9 cellular contexts compared by ENCODE assay signal in the genomic region with DNA sequence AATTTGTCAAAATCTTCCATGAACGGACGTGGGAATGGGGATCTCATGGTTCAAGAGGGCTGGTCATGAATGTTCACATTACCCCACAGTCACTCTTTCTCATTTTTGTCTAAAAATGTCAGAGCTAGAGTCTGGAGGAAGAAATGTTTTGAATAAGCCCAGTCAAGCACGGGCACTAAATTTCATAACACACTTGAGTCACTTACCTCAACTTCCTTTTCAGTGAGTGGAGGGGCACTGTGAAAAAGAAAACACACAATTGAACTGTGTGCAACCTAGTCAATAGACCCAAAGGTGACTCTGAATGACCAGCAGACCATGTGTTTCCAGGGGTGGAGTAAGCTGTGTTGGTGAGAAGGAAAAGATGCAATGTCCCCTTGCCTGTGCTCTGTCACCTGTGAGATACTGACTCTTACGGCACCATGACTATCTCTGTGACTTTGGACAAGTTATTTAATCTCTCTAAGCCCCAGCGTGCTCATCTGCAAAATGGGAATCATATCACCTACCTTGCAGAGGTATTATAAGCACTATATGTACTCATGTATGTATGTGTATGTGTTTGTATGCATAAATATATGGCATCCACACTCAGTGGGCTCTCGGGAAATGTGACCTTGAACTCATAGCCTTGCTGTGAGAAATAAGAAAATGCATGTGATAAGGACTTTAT. TPM values are rescaled to one million over a fixed set of nuclear protein-coding genes. Genes with fewer than 3 reads are reported as not detected.
DNase-seq lines count a peak whose midpoint lies in the region; ATAC-seq and TF ChIP-seq lines count a peak whose summit lies in the region.
"Had no signal": no experiment of that assay in that cellular context is flagged by ENCODE, and none has a peak within 500 bp of the region (broad histone marks: within the 10 kb centered on the region; RNA-seq: fewer than 3 reads in every experiment).

No MANE protein-coding gene starts in this region.

- no peaks in the 10 kb centered on the region for H3K27me3 ChIP-seq in IMR-90 (ENCODE audit: control insufficient read depth, insufficient read depth, low read length)
- H3K27me3 ChIP-seq in duodenal mucosa (ENCODE audit: control insufficient read depth in 1 of 2, insufficient read depth in 2 of 2, low read length in 2 of 2), result no peaks in the 10 kb centered on the region
- H3K27me3 ChIP-seq in parathyroid adenoma (ENCODE audit: control insufficient read depth, insufficient read depth, low read length), result no peaks in the 10 kb centered on the region

- H2AK9ac ChIP-seq in IMR-90 (replicated peaks; ENCODE audit: low read depth, low read length, poor library complexity), result no peak overlapping the region

- H3K79me2 ChIP-seq in parathyroid adenoma, result no peaks in the 10 kb centered on the region

- H3K9ac ChIP-seq in IMR-90 (ENCODE audit: low read depth, low read length) (peak overlapping the region; percentile 73), duodenal mucosa (ENCODE audit: low read depth in 1 of 2, low read length in 2 of 2) (peak overlapping the region in 1 of 2 donors; percentile 14), parathyroid adenoma (no peak overlapping the region)

- H3K23ac ChIP-seq in IMR-90 (ENCODE audit: low read depth, low read length), result peak overlapping the region; percentile 46; the same call in 1 of the 2 replicates

- peak overlapping the region; percentile 30 to 93 for H4K8ac ChIP-seq in IMR-90 (ENCODE audit: low read depth in 2 of 2, low read length in 2 of 2)

- H3K9me1 ChIP-seq in IMR-90 (ENCODE audit: insufficient read depth, low read length), result peaks cover 24% of the 10 kb centered on the region

- H4K91ac ChIP-seq in IMR-90 (ENCODE audit: insufficient read depth, low read depth, low read length), result peak overlapping the region; percentile 81

- no peaks in the 10 kb centered on the region for H4K20me1 ChIP-seq in IMR-90 (ENCODE audit: insufficient read depth, low read length)

- no TSS peak for BruUV-seq in IMR-90 (replicated peaks; lab: Mats Ljungman, UMichigan)

- H3K36me3 ChIP-seq in IMR-90 (ENCODE audit: control insufficient read depth, insufficient read depth, low read length) (peaks cover 35% of the 10 kb centered on the region), duodenal mucosa (ENCODE audit: control insufficient read depth in 1 of 2, insufficient read depth in 2 of 2, low read length in 2 of 2) (no peaks in the 10 kb centered on the region), parathyroid adenoma (ENCODE audit: control insufficient read depth, insufficient read depth, low read length) (no peaks in the 10 kb centered on the region)

- H3K4ac ChIP-seq in IMR-90 (ENCODE audit: low read depth, low read length), result peak overlapping the region; percentile 87

- CTCF ChIA-PET in IMR-90 (lab: Yijun Ruan, JAX), result interaction anchor here (0.6 to 0.9 kb wide), 2 partner anchors 120 to 124 kb away, joined by 3 read pairs; no protein-coding TSS in a partner anchor

- H3K14ac ChIP-seq in IMR-90 (replicated peaks; ENCODE audit: low read depth, low read length), result peak overlapping the region; percentile 72

- H3K4me2 ChIP-seq in IMR-90 (ENCODE audit: low read depth, low read length) (peak overlapping the region; percentile 59), parathyroid adenoma (ENCODE audit: low read length) (peak overlapping the region; percentile 22)

- peak overlapping the region; percentile 86 for H4K5ac ChIP-seq in IMR-90 (ENCODE audit: low read depth, low read length)

- peak overlapping the region; percentile 51; the same call in 1 of the 2 replicates for H2BK20ac ChIP-seq in IMR-90 (ENCODE audit: low read depth, low read length)

- H3K27ac ChIP-seq in IMR-90 (ENCODE audit: insufficient read depth, low read length), result peak overlapping the region; percentile 93
- peak overlapping the region; percentile 26 for H3K27ac ChIP-seq in duodenal mucosa (ENCODE audit: low read depth, low read length)
- peak overlapping the region; percentile 47 for H3K27ac ChIP-seq in parathyroid adenoma

- ATAC-seq in GM19035 (IDR thresholded peaks at IDR 0.05; ENCODE audit: unreplicated experiment) (peak; percentile 76), IMR-90 (ENCODE audit: low read depth) (peak; percentile 59), GM21825 (IDR thresholded peaks at IDR 0.05; ENCODE audit: unreplicated experiment) (no peak)

- in situ Hi-C loops in IMR-90 (cut with MboI; ENCODE audit: low sequenced_read_pairs), result no loop called here

- H2AFZ ChIP-seq in IMR-90 (replicated peaks; ENCODE audit: low read length, poor library complexity), result no peak overlapping the region
- H2AFZ ChIP-seq in parathyroid adenoma, result peak overlapping the region; percentile 66

- TF ChIP-seq CTCF in IMR-90 (conservative IDR thresholded peaks at IDR 0.05; ENCODE audit: low read depth, low read length) (no peak), parathyroid adenoma (IDR thresholded peaks at IDR 0.05) (no peak)

- H3K18ac ChIP-seq in IMR-90 (ENCODE audit: low read depth, low read length), result peak overlapping the region; percentile 86

- intact Hi-C loops in IMR-90 (cut with micrococcal nuclease), result loop anchor here (2.0 kb wide), 3 partner anchors 66 to 200 kb away; a partner anchor contains a TSS

- peaks cover 0 to 23% of the 10 kb centered on the region in 2 experiments; a peak in 2 of 4 replicates for H3K79me1 ChIP-seq in IMR-90 (ENCODE audit: low read depth in 1 of 2, low read length in 2 of 2)

- DNase-seq in IMR-90 (peak; percentile 86), C1 segment of cervical spinal cord (lab: John Stamatoyannopoulos, UW) (no peak), NCI-H146 (lab: John Stamatoyannopoulos, UW) (no peak), NCI-H82 treated with DMSO at 0.1 percent for 48 hours (lab: John Stamatoyannopoulos, UW; ENCODE audit: unreplicated experiment) (no peak)

- no CpG with 5 or more reads among the region's 6 CpGs for WGBS in IMR-90 (ENCODE audit: extremely low coverage in 2 of 2, insufficient read length in 1 of 2), 2 experiments

- H3K9me3 ChIP-seq in IMR-90 (ENCODE audit: control insufficient read depth, insufficient read depth, low read length) (no peaks in the 10 kb centered on the region), duodenal mucosa (ENCODE audit: control insufficient read depth in 1 of 2, low read length in 2 of 2) (no peaks in the 10 kb centered on the region), parathyroid adenoma (ENCODE audit: control insufficient read depth, low read length) (no peaks in the 10 kb centered on the region)

- peaks cover 29% of the 10 kb centered on the region for H3K4me1 ChIP-seq in IMR-90 (ENCODE audit: control insufficient read depth, insufficient read depth, low read length)
- H3K4me1 ChIP-seq in duodenal mucosa (ENCODE audit: control insufficient read depth in 1 of 2, insufficient read depth in 2 of 2, low read length in 2 of 2), result peaks cover 7 to 9% of the 10 kb centered on the region in 2 donors
- H3K4me1 ChIP-seq in parathyroid adenoma, result peaks cover 3% of the 10 kb centered on the region

- dilution Hi-C loops in IMR-90 (cut with HindIII; ENCODE audit: low sequenced_read_pairs, unreplicated experiment), result no loop called here

- no peak for TF ChIP-seq POLR2A in IMR-90 (IDR thresholded peaks at IDR 0.05; ENCODE audit: low read depth, low read length)

- peak overlapping the region; percentile 81; the same call in 2 of the 3 replicates for H2BK15ac ChIP-seq in IMR-90 (ENCODE audit: low read depth, low read length)

- H2BK5ac ChIP-seq in IMR-90 (ENCODE audit: low read depth, low read length, poor library complexity, severe bottlenecking), result peak overlapping the region; percentile 98

- H3K56ac ChIP-seq in IMR-90 (ENCODE audit: extremely low read depth, insufficient read depth, low read length), result peak overlapping the region; percentile 75

- H3K4me3 ChIP-seq in IMR-90 (ENCODE audit: insufficient read depth, low read depth, low read length) (no peak overlapping the region), duodenal mucosa (ENCODE audit: low read depth in 1 of 2, low read length in 2 of 2) (no peak overlapping the region), parathyroid adenoma (ENCODE audit: low read depth, low read length) (no peak overlapping the region)

- POLR2A ChIA-PET in IMR-90 (lab: Charles Lee; ENCODE audit: unreplicated experiment), result interaction anchor here (0.5 to 1.9 kb wide), 3 partner anchors 88 to 665 kb away, joined by 3 to 4 read pairs (median 4); no protein-coding TSS in a partner anchor

- peak overlapping the region; percentile 93 for H2AK5ac ChIP-seq in IMR-90 (ENCODE audit: low read depth, low read length)

- TF ChIP-seq RAD21 in IMR-90 (IDR thresholded peaks at IDR 0.05; ENCODE audit: low read length), result no peak

- H2BK120ac ChIP-seq in IMR-90 (ENCODE audit: low read depth, low read length), result peak overlapping the region; percentile 84

TF ChIP-seq in IMR-90, 13 proteins besides CTCF, POLR2A, EP300 and RAD21 (continues in another document):
- TF ChIP-seq MAFK (IDR thresholded peaks at IDR 0.05; ENCODE audit: low read depth, low read length) (no peak), MAZ (IDR thresholded peaks at IDR 0.05; ENCODE audit: borderline replicate concordance, low read depth, low read length) (no peak), NFE2L2 (IDR thresholded peaks at IDR 0.05; ENCODE audit: low read depth, low read length) (no peak), CHD1 (IDR thresholded peaks at IDR 0.05; ENCODE audit: low read depth, low read length) (no peak), CEBPB (IDR thresholded peaks at IDR 0.05; ENCODE audit: low read depth, low read length) (peak; percentile 82), BHLHE40 (IDR thresholded peaks at IDR 0.05; ENCODE audit: low read depth, low read length) (peak; percentile 85), FOS (IDR thresholded peaks at IDR 0.05; ENCODE audit: low read depth, low read length) (0 out of 2 replicates have a peak, but pooled peaks have one; percentile 31), RCOR1 (IDR thresholded peaks at IDR 0.05; ENCODE audit: insufficient replicate concordance, low read length) (no peak), RFX5 (IDR thresholded peaks at IDR 0.05; ENCODE audit: low read depth, low read length) (no peak)
- TF ChIP-seq, protein P1, sequence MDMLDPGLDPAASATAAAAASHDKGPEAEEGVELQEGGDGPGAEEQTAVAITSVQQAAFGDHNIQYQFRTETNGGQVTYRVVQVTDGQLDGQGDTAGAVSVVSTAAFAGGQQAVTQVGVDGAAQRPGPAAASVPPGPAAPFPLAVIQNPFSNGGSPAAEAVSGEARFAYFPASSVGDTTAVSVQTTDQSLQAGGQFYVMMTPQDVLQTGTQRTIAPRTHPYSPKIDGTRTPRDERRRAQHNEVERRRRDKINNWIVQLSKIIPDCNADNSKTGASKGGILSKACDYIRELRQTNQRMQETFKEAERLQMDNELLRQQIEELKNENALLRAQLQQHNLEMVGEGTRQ (IDR thresholded peaks at IDR 0.05; ENCODE audit: low read depth, low read length), result no peak

RNA-seq across cellular contexts. Expression of a gene that starts 38.2 kb away (rescaled TPM):
- total RNA-seq in IMR-90 (2012; rRNA removed), result not detected in 2 replicates
- not detected in 2 replicates for polyA plus RNA-seq in IMR-90 (2012; rRNA removed)
- not detected in 2 replicates for polyA plus RNA-seq in IMR-90 (2012; cell fraction: cytosol; rRNA removed)
- polyA plus RNA-seq in IMR-90 (2012; cell fraction: nucleus; rRNA removed; ENCODE audit: low replicate concordance), result 0.04 and 0.32 TPM in 2 replicates
- total RNA-seq: kidney epithelial cell had no signal

Comparison
In these comparisons a context has a peak if more than half of its experiments do, and no peak if none do; other contexts are left out.
1. H3K27ac ChIP-seq: peak in every context shown above with its lines; median percentile 93 in IMR-90; 47 in parathyroid adenoma; 26 in duodenal mucosa.